In the genomic region with DNA sequence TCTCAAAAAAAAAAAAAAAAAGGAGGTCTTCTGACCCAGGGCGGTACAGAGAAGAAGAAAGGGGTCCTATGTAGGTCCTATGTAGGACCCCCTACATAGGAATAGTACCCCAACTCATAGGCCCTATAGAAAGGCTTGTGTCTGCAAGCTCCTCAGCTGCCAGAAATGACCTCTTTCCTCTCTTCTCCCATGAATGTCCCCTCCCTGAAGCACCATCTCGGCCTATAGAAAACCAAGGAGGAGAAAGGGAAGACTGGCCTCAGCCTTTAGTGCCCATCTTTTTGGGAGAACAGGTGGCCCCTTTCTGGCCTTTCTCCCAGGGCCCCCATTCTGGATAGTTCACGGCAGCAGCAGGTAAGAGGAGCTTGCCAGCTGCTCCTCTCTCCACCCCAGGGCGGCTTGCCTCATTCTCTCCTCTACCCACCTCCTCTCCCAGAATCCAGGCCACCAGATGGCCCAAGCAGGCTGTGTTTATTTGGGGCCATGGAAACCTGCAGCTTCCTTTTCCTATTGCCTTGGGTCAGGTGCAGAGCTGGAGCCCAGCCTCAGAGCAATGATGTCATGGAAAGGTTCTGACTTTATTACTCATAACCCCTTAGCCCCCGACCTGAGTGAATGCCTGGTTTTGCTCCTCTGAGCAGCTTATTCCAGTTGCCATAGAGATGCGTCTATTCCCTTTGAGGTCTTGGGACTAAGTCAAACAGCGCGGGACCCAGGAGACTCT, we compare ENCODE assay signal across 8 cellular contexts. TPM values are rescaled to one million over a fixed set of nuclear protein-coding genes. Genes with fewer than 3 reads are reported as not detected.
DNase-seq lines count a peak whose midpoint lies in the region; ATAC-seq and TF ChIP-seq lines count a peak whose summit lies in the region.

No MANE protein-coding gene starts in this region.

- no peak overlapping the region for H3K27ac ChIP-seq in CD4-positive, CD25-positive, alpha-beta regulatory T cell (ENCODE audit: insufficient read depth, low read length, poor library complexity, severe bottlenecking)
- H3K27ac ChIP-seq in skin epidermis: peak overlapping the region in 13 of 21 experiments; percentile 2 to 92 (median 89)

- TF ChIP-seq CTCF in WTC11 (IDR thresholded peaks at IDR 0.05): no peak

- H3K27me3 ChIP-seq in CD4-positive, CD25-positive, alpha-beta regulatory T cell (ENCODE audit: control insufficient read depth, insufficient read depth, low read length): no peaks in the 10 kb centered on the region

- H3K36me3 ChIP-seq in CD4-positive, CD25-positive, alpha-beta regulatory T cell (ENCODE audit: control insufficient read depth, insufficient read depth, low read length): no peaks in the 10 kb centered on the region

- POLR2A ChIA-PET in WTC11 (lab: Charles Lee): interaction anchor here (0.6 to 3.5 kb wide), 7 partner anchors 23 to 146 kb away, joined by 3 to 30 read pairs (median 3); a partner anchor contains a TSS

- no peaks in the 10 kb centered on the region for H3K9me3 ChIP-seq in CD4-positive, CD25-positive, alpha-beta regulatory T cell (ENCODE audit: control insufficient read depth in 2 of 2, low read length in 2 of 2)

- DNase-seq in CD4-positive, CD25-positive, alpha-beta regulatory T cell: no peak
- DNase-seq in HT1080 (ENCODE audit: low read depth): peak; percentile 50
- peak; percentile 34 for DNase-seq in WTC11 (ENCODE audit: low spot score)
- DNase-seq in left ventricle myocardium superior: peak; percentile 64
- DNase-seq in SKM-1 treated with dmso at 0.1 percent for 144 hours (lab: John Stamatoyannopoulos, UW; ENCODE audit: unreplicated experiment): no peak
- DNase-seq in stimulated activated effector memory CD8-positive, alpha-beta T cell treated with anti-CD3 and anti-CD28 coated beads, Interleukin-12 subunit alpha, Interleukin-12 subunit beta, amount 100 ng/mL, for 72 hours (ENCODE audit: low spot score in 2 of 2): no peak

- peaks cover 0 to 1% (median 0%) of the 10 kb centered on the region in 7 donors for H3K9me3 Mint-ChIP-seq in CD4-positive, CD25-positive, alpha-beta regulatory T cell
- H3K9me3 Mint-ChIP-seq in WTC11: no peaks in the 10 kb centered on the region
- H3K9me3 Mint-ChIP-seq in stimulated activated effector memory CD8-positive, alpha-beta T cell treated with anti-CD3 and anti-CD28 coated beads, Interleukin-12 subunit alpha, Interleukin-12 subunit beta, amount 100 ng/mL, for 72 hours: no peaks in the 10 kb centered on the region

- peak overlapping the region; percentile 57 to 98 (median 84) for H3K4me3 Mint-ChIP-seq in CD4-positive, CD25-positive, alpha-beta regulatory T cell
- peak overlapping the region; percentile 73 for H3K4me3 Mint-ChIP-seq in WTC11
- H3K4me3 Mint-ChIP-seq in stimulated activated effector memory CD8-positive, alpha-beta T cell treated with anti-CD3 and anti-CD28 coated beads, Interleukin-12 subunit alpha, Interleukin-12 subunit beta, amount 100 ng/mL, for 72 hours: no peak overlapping the region

- peaks cover 14 to 36% (median 25%) of the 10 kb centered on the region in 4 donors for H3K4me1 Mint-ChIP-seq in CD4-positive, CD25-positive, alpha-beta regulatory T cell
- H3K4me1 Mint-ChIP-seq in WTC11: peaks cover 26% of the 10 kb centered on the region
- peaks cover 19% of the 10 kb centered on the region for H3K4me1 Mint-ChIP-seq in stimulated activated effector memory CD8-positive, alpha-beta T cell treated with anti-CD3 and anti-CD28 coated beads, Interleukin-12 subunit alpha, Interleukin-12 subunit beta, amount 100 ng/mL, for 72 hours

- peaks cover 16% of the 10 kb centered on the region for H3K4me1 ChIP-seq in CD4-positive, CD25-positive, alpha-beta regulatory T cell (ENCODE audit: control insufficient read depth, insufficient read depth, low read length, poor library complexity, severe bottlenecking)

- CTCF ChIA-PET in WTC11 (lab: Charles Lee): interaction anchor here (0.6 to 7.0 kb wide), 16 partner anchors 8 to 260 kb away, joined by 3 to 139 read pairs (median 11); a partner anchor contains a TSS

- peak overlapping the region in 1 of 3 donors; percentile 28 for H3K27ac Mint-ChIP-seq in CD4-positive, CD25-positive, alpha-beta regulatory T cell
- H3K27ac Mint-ChIP-seq in WTC11: peak overlapping the region; percentile 99
- no peak overlapping the region for H3K27ac Mint-ChIP-seq in stimulated activated effector memory CD8-positive, alpha-beta T cell treated with anti-CD3 and anti-CD28 coated beads, Interleukin-12 subunit alpha, Interleukin-12 subunit beta, amount 100 ng/mL, for 72 hours

- no peak overlapping the region for H3K4me3 ChIP-seq in CD4-positive, CD25-positive, alpha-beta regulatory T cell (ENCODE audit: low read depth, low read length)
- no peak overlapping the region for H3K4me3 ChIP-seq in skin epidermis

- no peak for ATAC-seq in CD4-positive, CD25-positive, alpha-beta regulatory T cell (ENCODE audit: low read depth in 2 of 2)
- ATAC-seq in WTC11 (no peak), left ventricle myocardium superior (peak; percentile 66), HG02870 (IDR thresholded peaks at IDR 0.05; ENCODE audit: unreplicated experiment) (no peak)
- no peak for ATAC-seq in stimulated activated effector memory CD8-positive, alpha-beta T cell treated with anti-CD3 and anti-CD28 coated beads, Interleukin-12 subunit alpha, Interleukin-12 subunit beta, amount 100 ng/mL, for 72 hours

- peaks cover 6% of the 10 kb centered on the region for H3K27me3 Mint-ChIP-seq in CD4-positive, CD25-positive, alpha-beta regulatory T cell
- H3K27me3 Mint-ChIP-seq in WTC11 (ENCODE audit: low read depth): no peaks in the 10 kb centered on the region

- intact Hi-C loops in left ventricle myocardium superior (cut with micrococcal nuclease): no loop called here

- peaks cover 4% of the 10 kb centered on the region for H3K36me3 Mint-ChIP-seq in CD4-positive, CD25-positive, alpha-beta regulatory T cell
- H3K36me3 Mint-ChIP-seq in WTC11: no peaks in the 10 kb centered on the region; the same call in 1 of the 2 replicates
- H3K36me3 Mint-ChIP-seq in stimulated activated effector memory CD8-positive, alpha-beta T cell treated with anti-CD3 and anti-CD28 coated beads, Interleukin-12 subunit alpha, Interleukin-12 subunit beta, amount 100 ng/mL, for 72 hours: peaks cover 6% of the 10 kb centered on the region

TF ChIP-seq in WTC11, 78 proteins besides CTCF, POLR2A, EP300 and RAD21 (continues in another document):
- TF ChIP-seq ZNF263 (CRISPR knock-in tag; IDR thresholded peaks at IDR 0.05; ENCODE audit: low read depth) (no peak), ZNF416 (CRISPR knock-in tag; IDR thresholded peaks at IDR 0.05) (no peak), RORB (CRISPR knock-in tag; IDR thresholded peaks at IDR 0.05) (no peak), SMAD3 (CRISPR knock-in tag; IDR thresholded peaks at IDR 0.05; ENCODE audit: borderline replicate concordance) (no peak), ZNF671 (CRISPR knock-in tag; IDR thresholded peaks at IDR 0.05) (no peak), RELA (CRISPR knock-in tag; IDR thresholded peaks at IDR 0.05; ENCODE audit: borderline replicate concordance) (no peak)
- TF ChIP-seq, protein P1, sequence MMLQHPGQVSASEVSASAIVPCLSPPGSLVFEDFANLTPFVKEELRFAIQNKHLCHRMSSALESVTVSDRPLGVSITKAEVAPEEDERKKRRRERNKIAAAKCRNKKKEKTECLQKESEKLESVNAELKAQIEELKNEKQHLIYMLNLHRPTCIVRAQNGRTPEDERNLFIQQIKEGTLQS (CRISPR knock-in tag; conservative IDR thresholded peaks at IDR 0.05): no peak

RNA-seq across cellular contexts. Expression of a gene that starts 1.6 kb away (rescaled TPM):
- total RNA-seq in CD4-positive, CD25-positive, alpha-beta regulatory T cell: 25.7 TPM
- 10 to 100 TPM; 64.0 to 95.8 (median 74.6) TPM for polyA plus RNA-seq in CD4-positive, CD25-positive, alpha-beta regulatory T cell
- 110 and 114 TPM in 2 replicates for total RNA-seq in HT1080 (2014; rRNA removed; shearing (Covaris generic))
- polyA plus RNA-seq in HT1080 (2015; cell fraction: cytosol; rRNA removed): 81.8 and 85.9 TPM in 2 replicates
- 34.9 and 41.6 TPM in 2 replicates for polyA plus RNA-seq in HT1080 (2015; cell fraction: nucleus; rRNA removed)
- 41.8 to 43.7 TPM (median 41.9 TPM) in 3 replicates for total RNA-seq in WTC11 (2021)
- total RNA-seq in left ventricle myocardium superior: 51.5 TPM

RNA-seq across cellular contexts. Expression of a gene that starts 23.4 kb away (rescaled TPM):
- not detected for total RNA-seq in CD4-positive, CD25-positive, alpha-beta regulatory T cell
- polyA plus RNA-seq in CD4-positive, CD25-positive, alpha-beta regulatory T cell: under 1 TPM in 2 of 4 donors, not detected in 2; 0.05 to 0.09 TPM
- 3.6 and 3.8 TPM in 2 replicates for total RNA-seq in HT1080 (2014; rRNA removed; shearing (Covaris generic))
- 3.4 and 3.9 TPM in 2 replicates for polyA plus RNA-seq in HT1080 (2015; cell fraction: cytosol; rRNA removed)
- 2.6 and 2.9 TPM in 2 replicates for polyA plus RNA-seq in HT1080 (2015; cell fraction: nucleus; rRNA removed)
- total RNA-seq in WTC11 (2021): 28.6 to 31.3 TPM (median 31.0 TPM) in 3 replicates
- 18.3 TPM for total RNA-seq in left ventricle myocardium superior

RNA-seq across cellular contexts. Expression of a gene that starts 35.9 kb away (rescaled TPM):
- total RNA-seq in CD4-positive, CD25-positive, alpha-beta regulatory T cell: 139 TPM
- polyA plus RNA-seq in CD4-positive, CD25-positive, alpha-beta regulatory T cell: 100 to 1,000 TPM; 410 to 536 (median 467) TPM
- total RNA-seq in HT1080 (2014; rRNA removed; shearing (Covaris generic)): 259 and 270 TPM in 2 replicates
- 248 and 267 TPM in 2 replicates for polyA plus RNA-seq in HT1080 (2015; cell fraction: cytosol; rRNA removed)
- polyA plus RNA-seq in HT1080 (2015; cell fraction: nucleus; rRNA removed): 131 and 158 TPM in 2 replicates
- total RNA-seq in WTC11 (2021) (383 to 427 TPM (median 419 TPM) in 3 replicates), left ventricle myocardium superior (937 TPM)

RNA-seq across cellular contexts. Expression of a gene that starts 36.2 kb away (rescaled TPM):
- 23.4 TPM for total RNA-seq in CD4-positive, CD25-positive, alpha-beta regulatory T cell
- polyA plus RNA-seq in CD4-positive, CD25-positive, alpha-beta regulatory T cell: 1 to 10 TPM; 5.8 to 10.0 (median 8.1) TPM
- total RNA-seq in HT1080 (2014; rRNA removed; shearing (Covaris generic)): 17.2 and 18.6 TPM in 2 replicates
- polyA plus RNA-seq in HT1080 (2015; cell fraction: cytosol; rRNA removed): 13.7 and 14.5 TPM in 2 replicates
- 13.7 and 14.6 TPM in 2 replicates for polyA plus RNA-seq in HT1080 (2015; cell fraction: nucleus; rRNA removed)
- total RNA-seq in WTC11 (2021): 31.3 to 34.0 TPM (median 32.8 TPM) in 3 replicates
- 24.1 TPM for total RNA-seq in left ventricle myocardium superior

RNA-seq across cellular contexts. Expression of a gene that starts 38.3 kb away (rescaled TPM):
- 5.6 TPM for total RNA-seq in CD4-positive, CD25-positive, alpha-beta regulatory T cell
- 1 to 10 TPM; 1.4 to 2.7 (median 2.4) TPM for polyA plus RNA-seq in CD4-positive, CD25-positive, alpha-beta regulatory T cell
- total RNA-seq in HT1080 (2014; rRNA removed; shearing (Covaris generic)): 0.13 and 1.8 TPM in 2 replicates
- 0.10 and 0.32 TPM in 2 replicates for polyA plus RNA-seq in HT1080 (2015; cell fraction: cytosol; rRNA removed)
- polyA plus RNA-seq in HT1080 (2015; cell fraction: nucleus; rRNA removed): 0.13 and 1.1 TPM in 2 replicates
- 16.7 to 19.4 TPM (median 19.3 TPM) in 3 replicates for total RNA-seq in WTC11 (2021)
- total RNA-seq in left ventricle myocardium superior: 11.2 TPM

Comparison
In these comparisons a context has a peak if more than half of its experiments do, and no peak if none do; other contexts are left out.
1. DNase-seq: peak in HT1080 (single experiment), WTC11 (single experiment) and left ventricle myocardium superior (single experiment); none in CD4-positive, CD25-positive, alpha-beta regulatory T cell (0 of 3), SKM-1 treated with dmso at 0.1 percent for 144 hours (single experiment) and stimulated activated effector memory CD8-positive, alpha-beta T cell treated with anti-CD3 and anti-CD28 coated beads, Interleukin-12 subunit alpha, Interleukin-12 subunit beta, amount 100 ng/mL, for 72 hours (0 of 2).